In genomic region chr9:123234853-123235252, GRCh38 we compare ENCODE assay signal across 18 cellular contexts. TPM values are rescaled to one million over a fixed set of nuclear protein-coding genes. Genes with fewer than 3 reads are reported as not detected.
DNase-seq lines count a peak whose midpoint lies in the region; ATAC-seq and TF ChIP-seq lines count a peak whose summit lies in the region.
"Had no signal": no experiment of that assay in that cellular context is flagged by ENCODE, and none has a peak within 500 bp of the region (broad histone marks: within the 10 kb centered on the region; RNA-seq: fewer than 3 reads in every experiment).

No MANE protein-coding gene starts in this region.

- H3K4me1 ChIP-seq in BLaER1 (peaks cover 20% of the 10 kb centered on the region), KMS-11 (ENCODE audit: low read depth, poor library complexity, severe bottlenecking) (peaks cover 23% of the 10 kb centered on the region)
- H3K4me1 ChIP-seq: tibial nerve had no signal

- ATAC-seq in GM18909 (IDR thresholded peaks at IDR 0.05; ENCODE audit: poor library complexity, unreplicated experiment) (peak; percentile 55), HG02678 (IDR thresholded peaks at IDR 0.05; ENCODE audit: unreplicated experiment) (peak; percentile 71), natural killer cell (no peak), GM21717 (IDR thresholded peaks at IDR 0.05; ENCODE audit: unreplicated experiment) (no peak), HG02973 (IDR thresholded peaks at IDR 0.05; ENCODE audit: unreplicated experiment) (no peak)
- ATAC-seq: A549, WTC11 had no signal

- DNase-seq in natural killer cell (no peak), glomerular visceral epithelial cell (ENCODE audit: extremely low spot score) (no peak)
- DNase-seq: activated naive CD8-positive, alpha-beta T cell treated with anti-CD3 and anti-CD28 coated beads, Interleukin-2, amount 10 ng/mL, durations not matched to agents 7 days and 5 days; caudate nucleus; COR-L47; immature natural killer cell; NCI-H2227 treated with DMSO at 0.1 percent for 48 hours; OCI-M1; posterior cingulate gyrus had no signal

- no peak overlapping the region for H3K9ac ChIP-seq in BLaER1
- H3K9ac ChIP-seq in KMS-11: no peak overlapping the region

- no peak for TF ChIP-seq CTCF in KMS-11 (conservative IDR thresholded peaks at IDR 0.05; ENCODE audit: low read depth, low read length)
- no peak for TF ChIP-seq CTCF in natural killer cell (IDR thresholded peaks at IDR 0.05)

- no peaks in the 10 kb centered on the region for H3K36me3 Mint-ChIP-seq in natural killer cell
- H3K36me3 Mint-ChIP-seq: immature natural killer cell, WTC11 had no signal

- H3K4me3 ChIP-seq in BLaER1 (no peak overlapping the region), KMS-11 (IDR thresholded peaks at IDR 0.05; ENCODE audit: insufficient read depth, low read depth, low read length) (no peak overlapping the region)
- H3K4me3 ChIP-seq: A549, tibial nerve had no signal

- H3K27ac Mint-ChIP-seq in natural killer cell: no peak overlapping the region
- H3K27ac Mint-ChIP-seq: activated naive CD8-positive, alpha-beta T cell treated with anti-CD3 and anti-CD28 coated beads, Interleukin-2, amount 10 ng/mL, durations not matched to agents 7 days and 5 days; immature natural killer cell; WTC11 had no signal

- H3K4me2 ChIP-seq in BLaER1 (peak overlapping the region; percentile 38), KMS-11 (peak overlapping the region; percentile 55)
- H3K4me2 ChIP-seq: A549 had no signal

- intact Hi-C loops in natural killer cell (cut with micrococcal nuclease): no loop called here

- no peaks in the 10 kb centered on the region for H3K9me3 Mint-ChIP-seq in natural killer cell
- H3K9me3 Mint-ChIP-seq: activated naive CD8-positive, alpha-beta T cell treated with anti-CD3 and anti-CD28 coated beads, Interleukin-2, amount 10 ng/mL, durations not matched to agents 7 days and 5 days; immature natural killer cell; WTC11 had no signal

- H4K20me1 ChIP-seq in BLaER1 (peaks cover 88% of the 10 kb centered on the region), KMS-11 (ENCODE audit: insufficient read depth) (no peaks in the 10 kb centered on the region)

- H2AFZ ChIP-seq in KMS-11 (ENCODE audit: low read depth): no peak overlapping the region

- H3K9me3 ChIP-seq in BLaER1: peaks cover 46% of the 10 kb centered on the region
- H3K9me3 ChIP-seq: A549, tibial nerve had no signal

- H3K36me3 ChIP-seq in BLaER1 (peaks cover 67% of the 10 kb centered on the region), KMS-11 (ENCODE audit: insufficient read depth) (no peaks in the 10 kb centered on the region)
- H3K36me3 ChIP-seq: tibial nerve had no signal

- peak overlapping the region; percentile 28 for H3K27ac ChIP-seq in BLaER1
- H3K27ac ChIP-seq in KMS-11: no peak overlapping the region
- H3K27ac ChIP-seq: A549 had no signal

- no peaks in the 10 kb centered on the region for H3K79me2 ChIP-seq in KMS-11 (ENCODE audit: insufficient read depth, low read depth)

- H3K4me3 Mint-ChIP-seq in natural killer cell: no peak overlapping the region
- H3K4me3 Mint-ChIP-seq: activated naive CD8-positive, alpha-beta T cell treated with anti-CD3 and anti-CD28 coated beads, Interleukin-2, amount 10 ng/mL, durations not matched to agents 7 days and 5 days; immature natural killer cell; WTC11 had no signal

- no peaks in the 10 kb centered on the region for H3K27me3 Mint-ChIP-seq in natural killer cell (ENCODE audit: low read depth in 2 of 2)
- H3K27me3 Mint-ChIP-seq: activated naive CD8-positive, alpha-beta T cell treated with anti-CD3 and anti-CD28 coated beads, Interleukin-2, amount 10 ng/mL, durations not matched to agents 7 days and 5 days had no signal

- H3K4me1 Mint-ChIP-seq in natural killer cell: no peaks in the 10 kb centered on the region

- H3K27me3 ChIP-seq in BLaER1 (no peaks in the 10 kb centered on the region), KMS-11 (ENCODE audit: insufficient read depth, low read depth) (no peaks in the 10 kb centered on the region)
- H3K27me3 ChIP-seq: tibial nerve had no signal

RNA-seq across cellular contexts. Expression of gene STRBP, which starts 33.5 kb away (rescaled TPM):
- total RNA-seq in natural killer cell: 1 to 10 TPM; 6.0 to 8.3 (median 7.9) TPM

Comparison
In these comparisons a context has a peak if more than half of its experiments do, and no peak if none do; other contexts are left out.
1. ATAC-seq: peak in GM18909 (single experiment) and HG02678 (single experiment); none in natural killer cell (0 of 3), GM21717 (single experiment) and HG02973 (single experiment).